Comparison of ENCODE assay signal across 8 cellular contexts in genomic region chr16:67659675-67660563, GRCh38. TPM values are rescaled to one million over a fixed set of nuclear protein-coding genes. Genes with fewer than 3 reads are reported as not detected.
DNase-seq lines count a peak whose midpoint lies in the region; ATAC-seq and TF ChIP-seq lines count a peak whose summit lies in the region.

Gene ACD, minus strand, starts transcription at chr16:67660260. Its CDS starts 40 bp downstream, at chr16:67660220.

- H3K27ac ChIP-seq in GM23338 (ENCODE audit: low read depth) (peak within 1 kb of the TSS; percentile 72), SJSA1 (peak within 1 kb of the TSS; percentile 31), subcutaneous abdominal adipose tissue (ENCODE audit: low read depth, low read length) (peak within 1 kb of the TSS; percentile 81)

- DNase-seq in GM23338 (ENCODE audit: low spot score) (peak; percentile 91), LHCN-M2 (ENCODE audit: low read depth) (peak; percentile 86), SJSA1 (ENCODE audit: low read depth in 1 of 2, low spot score in 2 of 2) (peak; percentile 90 to 98), foreskin fibroblast (peak; percentile 88 to 96)
- peak; percentile 78 to 92 (median 88) for DNase-seq in activated naive CD4-positive, alpha-beta T cell (lab: John Stamatoyannopoulos, UW)

- H3K4me3 Mint-ChIP-seq in GM23338, result peak within 1 kb of the TSS; percentile 90

- peaks cover 14% of the 10 kb centered on the region for H3K4me1 Mint-ChIP-seq in GM23338

- H2AFZ ChIP-seq in GM23338 (peak within 1 kb of the TSS; percentile 99), neuron (ENCODE audit: low read depth, low read length) (peak within 1 kb of the TSS; percentile 64)

- H3K4me3 ChIP-seq in GM23338 (peak within 1 kb of the TSS; percentile 99), SJSA1 (peak within 1 kb of the TSS; percentile 77), foreskin fibroblast (ENCODE audit: low read depth in 1 of 2, low read length in 2 of 2) (peak within 1 kb of the TSS; percentile 68 to 93), neuron (ENCODE audit: low read length) (peak within 1 kb of the TSS; percentile 76), subcutaneous abdominal adipose tissue (ENCODE audit: low read depth in 1 of 5, low read length in 5 of 5) (peak within 1 kb of the TSS; percentile 80 to 97 (median 93))

- TF ChIP-seq CTCF in GM23338 (conservative IDR thresholded peaks at IDR 0.05; ENCODE audit: low read depth in 2 of 2) (no peak), foreskin fibroblast (IDR thresholded peaks at IDR 0.05; ENCODE audit: low read depth, low read length) (no peak)

- H3K9ac ChIP-seq in ES-I3 (ENCODE audit: low read depth, low read length) (peak within 1 kb of the TSS; percentile 81), subcutaneous abdominal adipose tissue (ENCODE audit: low read length in 5 of 5) (peak within 1 kb of the TSS in 4 of 5 donors; percentile 70 to 88 (median 79))

- no peaks in the 10 kb centered on the region for H3K79me2 ChIP-seq in GM23338 (replicated peaks; ENCODE audit: insufficient read depth)

- H3K27me3 Mint-ChIP-seq in GM23338 (ENCODE audit: insufficient read depth, low read depth, poor library complexity), result peaks cover 30% of the 10 kb centered on the region

- no peaks in the 10 kb centered on the region; the same call in 2 of the 3 replicates for H3K9me3 Mint-ChIP-seq in GM23338

- peak within 1 kb of the TSS; percentile 99 for H3K4me2 ChIP-seq in GM23338

- H3K4me1 ChIP-seq in ES-I3 (ENCODE audit: insufficient read depth, low read length), result no peaks in the 10 kb centered on the region
- peaks cover 7% of the 10 kb centered on the region; the same call in 1 of the 2 replicates for H3K4me1 ChIP-seq in GM23338 (ENCODE audit: insufficient read depth)
- H3K4me1 ChIP-seq in SJSA1 (replicated peaks), result peaks cover 28% of the 10 kb centered on the region
- H3K4me1 ChIP-seq in neuron (ENCODE audit: insufficient read depth, low read length), result peaks cover 17% of the 10 kb centered on the region
- peaks cover 0 to 29% (median 24%) of the 10 kb centered on the region in 5 donors for H3K4me1 ChIP-seq in subcutaneous abdominal adipose tissue (ENCODE audit: control insufficient read depth in 5 of 5, insufficient read depth in 5 of 5, low read length in 5 of 5)

- H4K20me1 ChIP-seq in GM23338 (replicated peaks; ENCODE audit: insufficient read depth), result peaks cover 5% of the 10 kb centered on the region; the same call in 1 of the 2 replicates

- peak within 1 kb of the TSS; percentile 98 for H3K27ac Mint-ChIP-seq in GM23338

- no peaks in the 10 kb centered on the region for H3K36me3 ChIP-seq in ES-I3 (ENCODE audit: insufficient read depth, low read length)
- no peaks in the 10 kb centered on the region for H3K36me3 ChIP-seq in GM23338 (ENCODE audit: insufficient read depth)
- peaks cover 46% of the 10 kb centered on the region for H3K36me3 ChIP-seq in SJSA1
- peaks cover 30% of the 10 kb centered on the region for H3K36me3 ChIP-seq in neuron (ENCODE audit: insufficient read depth, low read length)
- H3K36me3 ChIP-seq in subcutaneous abdominal adipose tissue (ENCODE audit: control insufficient read depth in 5 of 5, insufficient read depth in 5 of 5, low read length in 5 of 5), result peaks cover 0 to 43% (median 21%) of the 10 kb centered on the region in 5 donors

- peak; percentile 45 for ATAC-seq in GM23338

- no peaks in the 10 kb centered on the region for H3K9me3 ChIP-seq in ES-I3 (ENCODE audit: control insufficient read depth, insufficient read depth, low read length)
- no peaks in the 10 kb centered on the region; the same call in 1 of the 2 replicates for H3K9me3 ChIP-seq in SJSA1 (replicated peaks)
- H3K9me3 ChIP-seq in neuron (ENCODE audit: low read length), result no peaks in the 10 kb centered on the region
- H3K9me3 ChIP-seq in subcutaneous abdominal adipose tissue (ENCODE audit: control insufficient read depth in 5 of 5, low read length in 5 of 5), result no peaks in the 10 kb centered on the region

- H3K27me3 ChIP-seq in GM23338 (ENCODE audit: insufficient read depth) (peaks cover under 1% of the 10 kb centered on the region; the same call in 1 of the 2 replicates), SJSA1 (replicated peaks) (no peaks in the 10 kb centered on the region), neuron (ENCODE audit: insufficient read depth, low read length) (no peaks in the 10 kb centered on the region), subcutaneous abdominal adipose tissue (ENCODE audit: control insufficient read depth in 5 of 5, insufficient read depth in 4 of 5, low read length in 5 of 5) (peaks cover under 1 to 12% (median 6%) of the 10 kb centered on the region in 5 donors)

- H3K9me2 ChIP-seq in GM23338 (ENCODE audit: insufficient read depth), result no peaks in the 10 kb centered on the region

- H3F3A ChIP-seq in GM23338 (replicated peaks; ENCODE audit: low read depth), result peaks cover 22% of the 10 kb centered on the region

- peaks cover 8% of the 10 kb centered on the region for H3K36me3 Mint-ChIP-seq in GM23338 (ENCODE audit: low read depth)

TF ChIP-seq in GM23338, 12 proteins besides CTCF, POLR2A, EP300 and RAD21 (continues in another document):
- TF ChIP-seq EZH2 (IDR thresholded peaks at IDR 0.05; ENCODE audit: low read depth, unreplicated experiment), result no peak
- TF ChIP-seq JUNB (IDR thresholded peaks at IDR 0.05; ENCODE audit: unreplicated experiment), result no peak
- TF ChIP-seq ZNF114 (CRISPR knock-in tag; IDR thresholded peaks at IDR 0.05), result no peak
- TF ChIP-seq ZNF331 (CRISPR knock-in tag; IDR thresholded peaks at IDR 0.05; ENCODE audit: low read depth), result no peak
- TF ChIP-seq EZH2phosphoT487 (IDR thresholded peaks at IDR 0.05; ENCODE audit: unreplicated experiment), result no peak
- TF ChIP-seq ETS1 (IDR thresholded peaks at IDR 0.05), result no peak
- TF ChIP-seq CREB1 (CRISPR knock-in tag; IDR thresholded peaks at IDR 0.05; ENCODE audit: low read depth), result 0 out of 2 replicates have a peak, but pooled peaks have one; percentile 12
- TF ChIP-seq NANOG (IDR thresholded peaks at IDR 0.05; ENCODE audit: borderline replicate concordance), result no peak
- TF ChIP-seq REST (IDR thresholded peaks at IDR 0.05; ENCODE audit: unreplicated experiment), result no peak
- TF ChIP-seq POLR2AphosphoS5 (IDR thresholded peaks at IDR 0.05; ENCODE audit: low read depth), result peak; percentile 96

RNA-seq across cellular contexts. Expression of gene ACD, which starts in this region (rescaled TPM):
- 51.7 and 56.9 TPM in 2 replicates for total RNA-seq in GM23338 (2014; rRNA removed; shearing (Covaris generic))
- polyA plus RNA-seq in GM23338 (2016; fragmentation: Nextera tagmentation; extraction: Ambion mirVana), result 38.7 and 41.3 TPM in 2 replicates
- total RNA-seq in LHCN-M2 (2014; rRNA removed), result 44.2 and 49.5 TPM in 2 replicates
- 24.5 TPM for polyA plus RNA-seq in LHCN-M2 (2012)
- total RNA-seq in SJSA1 (2014; rRNA removed; shearing (Covaris generic)), result 22.6 and 33.0 TPM in 2 replicates

Comparison
In these comparisons a context has a peak if more than half of its experiments do, and no peak if none do; other contexts are left out.
1. Peak in every context shown above with its lines: DNase-seq, ATAC-seq, H3K4me3 ChIP-seq and H3K27ac ChIP-seq.
2. H3K27ac ChIP-seq: peak in every context shown above with its lines; median percentile 81 in subcutaneous abdominal adipose tissue; 72 in GM23338; 31 in SJSA1.